9 cellular contexts compared by ENCODE assay signal in the genomic region with DNA sequence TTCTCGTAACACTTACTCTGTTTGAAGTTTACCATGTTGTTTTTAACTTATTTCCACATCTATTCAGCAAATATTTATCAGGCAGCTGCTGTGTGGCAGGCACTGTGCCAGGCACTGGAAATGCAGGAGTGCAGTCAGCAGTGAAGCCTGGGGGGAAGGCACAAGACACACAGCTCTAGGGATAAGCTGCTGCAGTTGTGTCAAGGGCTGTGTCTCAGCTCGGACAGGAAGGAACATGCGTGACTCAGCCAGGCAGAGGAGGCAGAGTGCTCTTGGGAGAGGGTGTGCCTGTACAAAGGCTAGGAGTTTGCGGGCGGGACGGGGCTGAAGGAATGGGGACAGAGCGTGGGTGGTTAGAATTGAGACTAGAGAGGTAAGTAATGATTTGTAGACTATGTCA. TPM values are rescaled to one million over a fixed set of nuclear protein-coding genes. Genes with fewer than 3 reads are reported as not detected.
DNase-seq lines count a peak whose midpoint lies in the region; ATAC-seq and TF ChIP-seq lines count a peak whose summit lies in the region.
"Had no signal": no experiment of that assay in that cellular context is flagged by ENCODE, and none has a peak within 500 bp of the region (broad histone marks: within the 10 kb centered on the region; RNA-seq: fewer than 3 reads in every experiment).

No MANE protein-coding gene starts in this region.

- DNase-seq in activated naive CD4-positive, alpha-beta T cell treated with anti-CD3 and anti-CD28 coated beads, Interleukin-2, amount 10 ng/mL, durations not matched to agents 7 days and 5 days: no peak
- DNase-seq in activated naive CD4-positive, alpha-beta T cell treated with anti-CD3 and anti-CD28 coated beads, Interleukin-2, amount 50 U/mL, for 16 hours: no peak
- DNase-seq in choroid plexus epithelial cell (ENCODE audit: low read depth): peak; percentile 92
- peak; percentile 85 for DNase-seq in lower lobe of right lung
- no peak for DNase-seq in stimulated activated CD4-positive, alpha-beta T cell treated with anti-CD3 and anti-CD28 coated beads, Interleukin-4, amount 100 ng/mL, for 1 hour
- DNase-seq in NCI-H82 (lab: John Stamatoyannopoulos, UW): no peak
- DNase-seq in activated CD4-positive, alpha-beta T cell treated with anti-CD3 and anti-CD28 coated beads, Interleukin-2, amount 50 U/mL, for 4 hours: no peak
- DNase-seq: DMS153 had no signal

- peak; percentile 94 for ATAC-seq in lower lobe of right lung

- no peaks in the 10 kb centered on the region for H3K9me3 Mint-ChIP-seq in activated naive CD4-positive, alpha-beta T cell treated with anti-CD3 and anti-CD28 coated beads, Interleukin-2, amount 10 ng/mL, durations not matched to agents 7 days and 5 days

- peaks cover 34% of the 10 kb centered on the region for H3K36me3 Mint-ChIP-seq in activated naive CD4-positive, alpha-beta T cell treated with anti-CD3 and anti-CD28 coated beads, Interleukin-2, amount 10 ng/mL, durations not matched to agents 7 days and 5 days

- no peaks in the 10 kb centered on the region for H3K27me3 ChIP-seq in lower lobe of right lung (ENCODE audit: low read depth)

- H3K27ac Mint-ChIP-seq in activated naive CD4-positive, alpha-beta T cell treated with anti-CD3 and anti-CD28 coated beads, Interleukin-2, amount 10 ng/mL, durations not matched to agents 7 days and 5 days: peak overlapping the region; percentile 9

- H3K4me1 Mint-ChIP-seq in activated naive CD4-positive, alpha-beta T cell treated with anti-CD3 and anti-CD28 coated beads, Interleukin-2, amount 10 ng/mL, durations not matched to agents 7 days and 5 days: peaks cover 46% of the 10 kb centered on the region

- peaks cover 42% of the 10 kb centered on the region for H3K36me3 ChIP-seq in lower lobe of right lung
- H3K36me3 ChIP-seq in urinary bladder (ENCODE audit: insufficient read depth): no peaks in the 10 kb centered on the region

- 28% methylated on average over 7 of the region's 7 CpGs for WGBS in urinary bladder

- no peaks in the 10 kb centered on the region for H3K27me3 Mint-ChIP-seq in activated naive CD4-positive, alpha-beta T cell treated with anti-CD3 and anti-CD28 coated beads, Interleukin-2, amount 10 ng/mL, durations not matched to agents 7 days and 5 days

- no peak for TF ChIP-seq CTCF in choroid plexus epithelial cell (conservative IDR thresholded peaks at IDR 0.05; ENCODE audit: low read depth, low read length)
- no peak for TF ChIP-seq CTCF in lower lobe of right lung (IDR thresholded peaks at IDR 0.05)

- CTCF ChIA-PET in activated naive CD4-positive, alpha-beta T cell treated with anti-CD3 and anti-CD28 coated beads, Interleukin-2, amount 10 ng/mL, durations not matched to agents 7 days and 5 days (lab: Charles Lee): interaction anchor here (0.6 to 2.3 kb wide), 4 partner anchors 9 to 48 kb away, joined by 3 to 10 read pairs (median 7); no protein-coding TSS in a partner anchor

- peak overlapping the region; percentile 2 for H3K4me3 ChIP-seq in choroid plexus epithelial cell (ENCODE audit: low read depth, low read length)
- no peak overlapping the region for H3K4me3 ChIP-seq in lower lobe of right lung
- no peak overlapping the region for H3K4me3 ChIP-seq in urinary bladder (ENCODE audit: low read depth, low read length)

- H3K27ac ChIP-seq in lower lobe of right lung: peak overlapping the region; percentile 67
- H3K27ac ChIP-seq in urinary bladder (ENCODE audit: low read depth): peak overlapping the region; percentile 71

- H3K4me1 ChIP-seq in lower lobe of right lung: peaks cover 36% of the 10 kb centered on the region
- no peaks in the 10 kb centered on the region for H3K4me1 ChIP-seq in urinary bladder (ENCODE audit: insufficient read depth)

- H3K4me3 Mint-ChIP-seq in activated naive CD4-positive, alpha-beta T cell treated with anti-CD3 and anti-CD28 coated beads, Interleukin-2, amount 10 ng/mL, durations not matched to agents 7 days and 5 days: no peak overlapping the region

- intact Hi-C loops in lower lobe of right lung (cut with DNase I): no loop called here

- H3K9me3 ChIP-seq in lower lobe of right lung: no peaks in the 10 kb centered on the region

RNA-seq across cellular contexts. Expression of gene LYSMD4, which starts 24.7 kb away (rescaled TPM):
- total RNA-seq in lower lobe of right lung: 10.6 TPM
- 19.1 TPM for total RNA-seq in urinary bladder
- polyA plus RNA-seq in urinary bladder: 7.5 TPM

Comparison
In these comparisons a context has a peak if more than half of its experiments do, and no peak if none do; other contexts are left out.
1. DNase-seq: peak in choroid plexus epithelial cell (single experiment) and lower lobe of right lung (single experiment); none in activated naive CD4-positive, alpha-beta T cell treated with anti-CD3 and anti-CD28 coated beads, Interleukin-2, amount 10 ng/mL, durations not matched to agents 7 days and 5 days (single experiment), activated naive CD4-positive, alpha-beta T cell treated with anti-CD3 and anti-CD28 coated beads, Interleukin-2, amount 50 U/mL, for 16 hours (single experiment), stimulated activated CD4-positive, alpha-beta T cell treated with anti-CD3 and anti-CD28 coated beads, Interleukin-4, amount 100 ng/mL, for 1 hour (single experiment), NCI-H82 (single experiment) and activated CD4-positive, alpha-beta T cell treated with anti-CD3 and anti-CD28 coated beads, Interleukin-2, amount 50 U/mL, for 4 hours (0 of 2).